ENCODE assay signal across 22 cellular contexts in genomic region chr9:93266521-93267001, GRCh38.
DNase-seq lines count a peak whose midpoint lies in the region; ATAC-seq and TF ChIP-seq lines count a peak whose summit lies in the region.
"Had no signal": no experiment of that assay in that cellular context is flagged by ENCODE, and none has a peak within 500 bp of the region (broad histone marks: within the 10 kb centered on the region; RNA-seq: fewer than 3 reads in every experiment).

No MANE protein-coding gene starts in this region.

- H3K4me3 ChIP-seq in DOHH2 (ENCODE audit: low read length): peak overlapping the region; percentile 83
- H3K4me3 ChIP-seq in OCI-LY1 (ENCODE audit: low read depth, low read length, poor library complexity, severe bottlenecking): peak overlapping the region; percentile 69
- no peak overlapping the region for H3K4me3 ChIP-seq in osteoblast (ENCODE audit: insufficient read depth, low read length)
- no peak overlapping the region for H3K4me3 ChIP-seq in WERI-Rb-1 (ENCODE audit: low read depth, low read length)
- H3K4me3 ChIP-seq: K562, skin epidermis had no signal

- H3K4me1 ChIP-seq in DOHH2 (ENCODE audit: control insufficient read depth, low read length) (peaks cover 98% of the 10 kb centered on the region), OCI-LY1 (ENCODE audit: insufficient read depth, low read length, severe bottlenecking) (peaks cover 93% of the 10 kb centered on the region), osteoblast (ENCODE audit: insufficient read depth, low read length) (no peaks in the 10 kb centered on the region)

- H2AFZ ChIP-seq in OCI-LY1 (ENCODE audit: low read length): no peak overlapping the region
- H2AFZ ChIP-seq in osteoblast (ENCODE audit: low read length): no peak overlapping the region

- no peak for ATAC-seq in GM18870 (IDR thresholded peaks at IDR 0.05; ENCODE audit: unreplicated experiment)
- ATAC-seq: K562; naive thymus-derived CD8-positive, alpha-beta T cell; T-helper 17 cell had no signal

- peak overlapping the region; percentile 98 for H3K4me2 ChIP-seq in DOHH2 (ENCODE audit: low read length)
- H3K4me2 ChIP-seq in OCI-LY1 (ENCODE audit: low read length): peak overlapping the region; percentile 96
- H3K4me2 ChIP-seq in osteoblast (ENCODE audit: insufficient read depth, low read length): no peak overlapping the region

- H3F3A ChIP-seq in DOHH2 (ENCODE audit: control insufficient read depth, insufficient read depth) (peaks cover 50% of the 10 kb centered on the region), OCI-LY1 (ENCODE audit: insufficient read depth, low read length) (no peaks in the 10 kb centered on the region)

- H3K79me2 ChIP-seq in DOHH2 (ENCODE audit: control insufficient read depth, low read length) (peaks cover 60% of the 10 kb centered on the region), OCI-LY1 (ENCODE audit: insufficient read depth, low read length) (no peaks in the 10 kb centered on the region), osteoblast (ENCODE audit: insufficient read depth, low read length) (no peaks in the 10 kb centered on the region)

- DNase-seq in 8988T (peak; percentile 17), osteoblast (ENCODE audit: insufficient read length, low spot score, missing footprints) (peak; percentile 70), WERI-Rb-1 (no peak), NCI-H774 (lab: John Stamatoyannopoulos, UW) (no peak)
- DNase-seq: activated CD4-positive, alpha-beta T cell treated with anti-CD3 and anti-CD28 coated beads for 48 hours; activated effector memory CD4-positive, alpha-beta T cell treated with Interleukin-2 at 50 U/mL for 16 hours; DMS79 treated with DMSO at 0.1 percent for 48 hours; effector memory CD4-positive, alpha-beta T cell; midbrain; NCI-H1417; NCI-H2081; NCI-H2227 treated with DMSO at 0.1 percent for 48 hours; NCI-H526 treated with DMSO at 0.1 percent for 48 hours; T-helper 17 cell; trophoblast cell had no signal

- H3K27me3 ChIP-seq in DOHH2 (ENCODE audit: control insufficient read depth, low read length): no peaks in the 10 kb centered on the region
- H3K27me3 ChIP-seq in OCI-LY1 (ENCODE audit: insufficient read depth, low read length): no peaks in the 10 kb centered on the region
- peaks cover 2% of the 10 kb centered on the region for H3K27me3 ChIP-seq in osteoblast (ENCODE audit: insufficient read depth, low read length)
- no peaks in the 10 kb centered on the region for H3K27me3 ChIP-seq in WERI-Rb-1 (ENCODE audit: insufficient read depth, low read depth, severe bottlenecking)

- H3K27ac ChIP-seq in DOHH2 (ENCODE audit: low read depth, low read length): peak overlapping the region; percentile 98
- peak overlapping the region; percentile 99 for H3K27ac ChIP-seq in OCI-LY1 (ENCODE audit: low read depth, low read length, poor library complexity, severe bottlenecking)
- no peak overlapping the region for H3K27ac ChIP-seq in osteoblast (ENCODE audit: low read depth, low read length)
- H3K27ac ChIP-seq in WERI-Rb-1: no peak overlapping the region
- H3K27ac ChIP-seq: C4-2B, skin epidermis had no signal

- H3K9me2 ChIP-seq in DOHH2 (replicated peaks; ENCODE audit: control insufficient read depth, low read length): no peaks in the 10 kb centered on the region
- no peaks in the 10 kb centered on the region for H3K9me2 ChIP-seq in OCI-LY1 (ENCODE audit: low read depth, low read length)

- H3K9ac ChIP-seq in OCI-LY1 (ENCODE audit: low read length): peak overlapping the region; percentile 98

- H4K20me1 ChIP-seq in DOHH2 (ENCODE audit: control insufficient read depth, insufficient read depth, low read depth, low read length) (no peaks in the 10 kb centered on the region), OCI-LY1 (ENCODE audit: insufficient read depth, low read length) (no peaks in the 10 kb centered on the region), osteoblast (ENCODE audit: insufficient read depth, low read length) (no peaks in the 10 kb centered on the region)

- H3K9me3 ChIP-seq in DOHH2 (ENCODE audit: control insufficient read depth, insufficient read depth, low read length): no peaks in the 10 kb centered on the region
- H3K9me3 ChIP-seq in OCI-LY1 (ENCODE audit: low read length): peaks cover 18% of the 10 kb centered on the region
- no peaks in the 10 kb centered on the region for H3K9me3 ChIP-seq in osteoblast (ENCODE audit: low read depth, low read length)
- no peaks in the 10 kb centered on the region for H3K9me3 ChIP-seq in WERI-Rb-1 (ENCODE audit: severe bottlenecking)

- TF ChIP-seq CTCF in DOHH2 (IDR thresholded peaks at IDR 0.05; ENCODE audit: low read depth, low read length, poor library complexity, severe bottlenecking) (no peak), OCI-LY1 (IDR thresholded peaks at IDR 0.05; ENCODE audit: low read length) (no peak), osteoblast (IDR thresholded peaks at IDR 0.05; ENCODE audit: extremely low read depth, low read depth, low read length) (no peak), WERI-Rb-1 (IDR thresholded peaks at IDR 0.05; ENCODE audit: low read depth, low read length) (no peak)

- H3K36me3 ChIP-seq in DOHH2 (ENCODE audit: control insufficient read depth, low read length) (peaks cover 79% of the 10 kb centered on the region), OCI-LY1 (ENCODE audit: insufficient read depth, low read length) (peaks cover 57% of the 10 kb centered on the region), osteoblast (ENCODE audit: insufficient read depth, low read length) (no peaks in the 10 kb centered on the region), WERI-Rb-1 (peaks cover 35% of the 10 kb centered on the region)

Comparison
In these comparisons a context has a peak if more than half of its experiments do, and no peak if none do; other contexts are left out.
1. DNase-seq: peak in 8988T (single experiment) and osteoblast (single experiment); none in WERI-Rb-1 (single experiment) and NCI-H774 (single experiment).
2. H3K27ac ChIP-seq: peak in DOHH2 (single experiment) and OCI-LY1 (single experiment); none in osteoblast (single experiment) and WERI-Rb-1 (single experiment).
3. H3K4me3 ChIP-seq: peak in DOHH2 (single experiment) and OCI-LY1 (single experiment); none in osteoblast (single experiment) and WERI-Rb-1 (single experiment).